5 cellular contexts compared by ENCODE assay signal in genomic region chr6:150435360-150435759, GRCh38.
"Had no signal": no experiment of that assay in that cellular context is flagged by ENCODE, and none has a peak within 500 bp of the region (broad histone marks: within the 10 kb centered on the region; RNA-seq: fewer than 3 reads in every experiment).

No MANE protein-coding gene starts in this region.

- H3K27ac ChIP-seq: HL-60, KMS-11 had no signal

- FAIRE-seq: HTR-8/SVneo had no signal

- H3K9ac ChIP-seq: KMS-11 had no signal

- H3K4me2 ChIP-seq: KMS-11 had no signal

- DNase-seq: IMR-90, KG1 had no signal
